In genomic region chr3:148992027-148992634, GRCh38 we compare ENCODE assay signal across 7 cellular contexts. TPM values are rescaled to one million over a fixed set of nuclear protein-coding genes. Genes with fewer than 3 reads are reported as not detected.
A peak's percentile ranks its signal among the peaks of the same experiment; 100 is the strongest.
DNase-seq lines count a peak whose midpoint lies in the region; ATAC-seq and TF ChIP-seq lines count a peak whose summit lies in the region.

No MANE protein-coding gene starts in this region.

- no peaks in the 10 kb centered on the region for H3K27me3 ChIP-seq in GM06990 (replicated peaks; ENCODE audit: control insufficient read depth, insufficient read depth, low read length)
- H3K27me3 ChIP-seq in left lung, result no peaks in the 10 kb centered on the region

- H3K9me3 ChIP-seq in left lung, result no peaks in the 10 kb centered on the region

- H3K27ac ChIP-seq in left lung, result peak overlapping the region; percentile 94 to 98

- H3K36me3 ChIP-seq in GM06990 (ENCODE audit: control insufficient read depth, insufficient read depth, low read length), result peaks cover 5% of the 10 kb centered on the region
- peaks cover 0 to 30% of the 10 kb centered on the region in 2 donors for H3K36me3 ChIP-seq in left lung

- intact Hi-C loops in left lung (cut with DNase I), result no loop called here

- no peak for TF ChIP-seq CTCF in GM06990 (IDR thresholded peaks at IDR 0.05; ENCODE audit: insufficient read depth, low read length, poor library complexity, severe bottlenecking)
- no peak for TF ChIP-seq CTCF in choroid plexus epithelial cell (conservative IDR thresholded peaks at IDR 0.05; ENCODE audit: low read depth, low read length)
- TF ChIP-seq CTCF in left lung (IDR thresholded peaks at IDR 0.05), result no peak

- ATAC-seq in GM21367 (IDR thresholded peaks at IDR 0.05; ENCODE audit: unreplicated experiment) (peak; percentile 27), HG03571 (IDR thresholded peaks at IDR 0.05; ENCODE audit: unreplicated experiment) (peak; percentile 18), left lung (peak; percentile 58)

- H3K4me3 ChIP-seq in GM06990 (replicated peaks; ENCODE audit: low read depth, low read length) (peak overlapping the region; percentile 87), choroid plexus epithelial cell (ENCODE audit: low read depth, low read length) (peak overlapping the region; percentile 81), left lung (peak overlapping the region; percentile 77 to 90)

- DNase-seq in GM06990 (ENCODE audit: extremely low read depth, insufficient read length) (peak; percentile 53), T-helper 2 cell (peak in 3 of 5 experiments; percentile 6 to 25 (median 7)), choroid plexus epithelial cell (ENCODE audit: low read depth) (peak; percentile 41), left lung (peak in 1 of 2 donors; percentile 46)
- peak; percentile 52 for DNase-seq in stimulated activated CD8-positive, alpha-beta memory T cell treated with anti-CD3 and anti-CD28 coated beads, Interleukin-4, amount 100 ng/mL, for 48 hours

- H3K4me1 ChIP-seq in left lung, result peaks cover 5 to 31% of the 10 kb centered on the region in 2 donors

RNA-seq across cellular contexts. Expression of gene GYG1, which starts 0.8 kb away (rescaled TPM):
- total RNA-seq in left lung, result 10 to 100 TPM; 43.9 to 67.9 TPM
